8 cellular contexts compared by ENCODE assay signal in the genomic region with DNA sequence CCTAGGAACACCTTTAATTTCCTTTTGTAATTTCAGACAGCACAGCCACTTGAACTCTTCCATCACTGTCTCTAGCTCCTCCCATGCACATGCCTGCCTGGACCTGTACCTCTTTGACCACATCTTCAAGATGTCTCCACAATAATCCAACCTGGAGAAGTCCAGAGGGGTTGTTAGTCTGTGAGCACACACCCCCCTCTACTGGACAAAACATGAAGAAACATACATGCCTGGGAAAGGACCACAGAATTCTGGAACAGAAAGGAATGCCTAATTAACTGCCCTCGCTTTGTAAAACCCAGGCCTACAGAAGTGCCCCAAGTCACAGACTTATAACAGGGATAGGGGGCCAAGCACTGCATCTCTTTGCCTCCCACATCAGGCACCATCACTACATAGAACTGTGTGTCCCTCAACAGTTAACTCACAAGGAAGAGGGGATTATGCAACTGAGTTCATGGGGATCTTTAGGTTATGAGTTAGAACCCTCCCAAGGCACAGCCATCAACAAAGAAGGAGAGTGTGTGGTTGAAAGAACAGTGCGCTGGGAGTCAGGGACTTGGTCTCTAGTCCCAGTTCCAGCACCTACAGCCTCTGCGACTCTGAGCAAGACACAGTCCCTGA.
A peak's percentile ranks its signal among the peaks of the same experiment; 100 is the strongest.
DNase-seq lines count a peak whose midpoint lies in the region; ATAC-seq and TF ChIP-seq lines count a peak whose summit lies in the region.

No MANE protein-coding gene starts in this region.

- H4K20me1 ChIP-seq in OCI-LY1 (ENCODE audit: insufficient read depth, low read length) = no peaks in the 10 kb centered on the region

- intact Hi-C loops in CD8-positive, alpha-beta T cell (cut with DNase I, micrococcal nuclease) = loop anchor here in 1 of 2 experiments (1.0 kb wide), 1 partner anchor 47 kb away; no protein-coding TSS in a partner anchor
- intact Hi-C loops in mucosa of descending colon (cut with DNase I, micrococcal nuclease) (loop anchor here in 1 of 2 donors (1.0 kb wide), 1 partner anchor 46 kb away; no protein-coding TSS in a partner anchor), posterior cingulate gyrus (cut with DNase I) (loop anchor here (2.0 kb wide), 1 partner anchor 46 kb away; no protein-coding TSS in a partner anchor)

- no peaks in the 10 kb centered on the region for H3K9me3 ChIP-seq in CD8-positive, alpha-beta T cell (ENCODE audit: low read length)
- no peaks in the 10 kb centered on the region for H3K9me3 ChIP-seq in HAP-1
- H3K9me3 ChIP-seq in OCI-LY1 (ENCODE audit: low read length) = no peaks in the 10 kb centered on the region
- H3K9me3 ChIP-seq in mucosa of descending colon = no peaks in the 10 kb centered on the region

- no peaks in the 10 kb centered on the region for H3K27me3 Mint-ChIP-seq in CD8-positive, alpha-beta T cell (ENCODE audit: low read depth)

- peaks cover 7% of the 10 kb centered on the region for H3K4me1 ChIP-seq in CD8-positive, alpha-beta T cell (ENCODE audit: insufficient read depth, low read length)
- H3K4me1 ChIP-seq in HAP-1 = no peaks in the 10 kb centered on the region
- H3K4me1 ChIP-seq in OCI-LY1 (ENCODE audit: insufficient read depth, low read length, severe bottlenecking) = no peaks in the 10 kb centered on the region
- peaks cover 5% of the 10 kb centered on the region for H3K4me1 ChIP-seq in mucosa of descending colon (ENCODE audit: low read depth)

- H3K4me3 Mint-ChIP-seq in CD8-positive, alpha-beta T cell = no peak overlapping the region

- no peak for DNase-seq in CD8-positive, alpha-beta T cell
- DNase-seq in HAP-1 (ENCODE audit: low spot score in 2 of 2) = peak; percentile 43 to 58
- DNase-seq in dermis blood vessel endothelial cell = peak; percentile 77
- DNase-seq in mucosa of descending colon = peak in 1 of 3 donors; percentile 67
- no peak for DNase-seq in KG1 (lab: John Stamatoyannopoulos, UW)
- no peak for DNase-seq in germinal center (ENCODE audit: low spot score)
- DNase-seq in posterior cingulate gyrus = no peak

- no peak overlapping the region for H3K4me3 ChIP-seq in CD8-positive, alpha-beta T cell (ENCODE audit: low read depth, low read length)
- H3K4me3 ChIP-seq in HAP-1 = no peak overlapping the region
- no peak overlapping the region for H3K4me3 ChIP-seq in OCI-LY1 (ENCODE audit: low read depth, low read length, poor library complexity, severe bottlenecking)
- H3K4me3 ChIP-seq in mucosa of descending colon = no peak overlapping the region

- peak; percentile 26 for TF ChIP-seq CTCF in CD8-positive, alpha-beta T cell (IDR thresholded peaks at IDR 0.05)
- TF ChIP-seq CTCF in OCI-LY1 (IDR thresholded peaks at IDR 0.05; ENCODE audit: low read length) (peak; percentile 48), mucosa of descending colon (IDR thresholded peaks at IDR 0.05) (peak; percentile 23)

- no peak overlapping the region for H3K9ac ChIP-seq in OCI-LY1 (ENCODE audit: low read length)

- no peak overlapping the region for H3K27ac ChIP-seq in CD8-positive, alpha-beta T cell (ENCODE audit: low read depth, low read length)
- H3K27ac ChIP-seq in OCI-LY1 (ENCODE audit: low read depth, low read length, poor library complexity, severe bottlenecking) = no peak overlapping the region

- no peaks in the 10 kb centered on the region for H3K4me1 Mint-ChIP-seq in CD8-positive, alpha-beta T cell (ENCODE audit: low read depth)

- in situ Hi-C loops in HAP-1 (cut with MboI; ENCODE audit: low sequenced_read_pairs) = loop anchor here (25.0 kb wide), 1 partner anchor 471 kb away; no protein-coding TSS in a partner anchor

- no peaks in the 10 kb centered on the region for H3F3A ChIP-seq in OCI-LY1 (ENCODE audit: insufficient read depth, low read length)

- no peak overlapping the region for H3K27ac Mint-ChIP-seq in CD8-positive, alpha-beta T cell

- H3K79me2 ChIP-seq in OCI-LY1 (ENCODE audit: insufficient read depth, low read length) = no peaks in the 10 kb centered on the region

- H3K36me3 ChIP-seq in CD8-positive, alpha-beta T cell (ENCODE audit: insufficient read depth, low read length) = no peaks in the 10 kb centered on the region
- H3K36me3 ChIP-seq in HAP-1 (replicated peaks) (no peaks in the 10 kb centered on the region), OCI-LY1 (ENCODE audit: insufficient read depth, low read length) (no peaks in the 10 kb centered on the region), mucosa of descending colon (ENCODE audit: low read depth) (no peaks in the 10 kb centered on the region)

- no peaks in the 10 kb centered on the region for H3K36me3 Mint-ChIP-seq in CD8-positive, alpha-beta T cell

- no peaks in the 10 kb centered on the region for H3K9me2 ChIP-seq in OCI-LY1 (ENCODE audit: low read depth, low read length)

- CTCF ChIA-PET in CD8-positive, alpha-beta T cell (lab: Charles Lee) = interaction anchor here (0.6 to 1.7 kb wide), 8 partner anchors 11 to 114 kb away, joined by 3 to 7 read pairs (median 4); no protein-coding TSS in a partner anchor

- POLR2A ChIA-PET in CD8-positive, alpha-beta T cell (lab: Charles Lee) = no interaction called here

- H2AFZ ChIP-seq in OCI-LY1 (ENCODE audit: low read length) = no peak overlapping the region

- H3K4me2 ChIP-seq in OCI-LY1 (ENCODE audit: low read length) = no peak overlapping the region

- H3K27me3 ChIP-seq in CD8-positive, alpha-beta T cell (ENCODE audit: insufficient read depth, low read length) = no peaks in the 10 kb centered on the region
- H3K27me3 ChIP-seq in HAP-1 (ENCODE audit: low read depth) (0 out of 2 replicates have a peak, but pooled peaks cover 4% of the 10 kb centered on the region), OCI-LY1 (ENCODE audit: insufficient read depth, low read length) (no peaks in the 10 kb centered on the region)

- H3K9me3 Mint-ChIP-seq in CD8-positive, alpha-beta T cell = no peaks in the 10 kb centered on the region

- ATAC-seq in CD8-positive, alpha-beta T cell = no peak
- ATAC-seq in mucosa of descending colon = peak; percentile 92

Comparison
In these comparisons a context has a peak if more than half of its experiments do, and no peak if none do; other contexts are left out.
1. DNase-seq: peak in HAP-1 (2 of 2) and dermis blood vessel endothelial cell (single experiment); none in CD8-positive, alpha-beta T cell (0 of 7), KG1 (single experiment), germinal center (single experiment) and posterior cingulate gyrus (0 of 10).
2. Peak in every context shown above with its lines, with median percentiles within 50 percentile points of each other: CTCF ChIP-seq.